19 cellular contexts compared by ENCODE assay signal in genomic region chr10:116637830-116638229, GRCh38. TPM values are rescaled to one million over a fixed set of nuclear protein-coding genes. Genes with fewer than 3 reads are reported as not detected.
"Had no signal": no experiment of that assay in that cellular context is flagged by ENCODE, and none has a peak within 500 bp of the region (broad histone marks: within the 10 kb centered on the region; RNA-seq: fewer than 3 reads in every experiment).

No MANE protein-coding gene starts in this region.

- H3K4me1 Mint-ChIP-seq: immature natural killer cell, nephron had no signal

- H3K27ac ChIP-seq: ascending aorta, gastrocnemius medialis, heart left ventricle, right atrium auricular region, tibial nerve, uterus, WERI-Rb-1 had no signal

- H3K27me3 ChIP-seq: ascending aorta, gastrocnemius medialis, right atrium auricular region, tibial nerve, uterus had no signal

- H3K27ac Mint-ChIP-seq: activated CD4-positive, alpha-beta memory T cell treated with anti-CD3 and anti-CD28 coated beads for 36 hours; activated T-helper 1 cell treated with anti-CD3 and anti-CD28 coated beads, Interleukin-12 subunit alpha, Interleukin-12 subunit beta, Interleukin-2, Interleukin-4 antibody, amounts not matched to agents 30 ng/mL and 10 ng/mL and 1 ng/mL, durations not matched to agents 14 hours and 24 hours and 36 hours; immature natural killer cell; nephron had no signal

- DNase-seq: activated CD4-positive, alpha-beta memory T cell treated with anti-CD3 and anti-CD28 coated beads for 36 hours; activated CD8-positive, alpha-beta memory T cell treated with anti-CD3 and anti-CD28 coated beads, Interleukin-2, amount 50 U/mL, for 4 hours; gastrocnemius medialis; heart left ventricle; immature natural killer cell; mesendoderm; small intestine; uterus; WERI-Rb-1 had no signal

- H3K9me3 ChIP-seq: ascending aorta, gastrocnemius medialis had no signal

- H3K9me3 Mint-ChIP-seq: activated T-helper 1 cell treated with anti-CD3 and anti-CD28 coated beads, Interleukin-12 subunit alpha, Interleukin-12 subunit beta, Interleukin-2, Interleukin-4 antibody, amounts not matched to agents 30 ng/mL and 10 ng/mL and 1 ng/mL, durations not matched to agents 14 hours and 24 hours and 36 hours had no signal

- H3K4me3 Mint-ChIP-seq: activated CD4-positive, alpha-beta memory T cell treated with anti-CD3 and anti-CD28 coated beads for 36 hours; activated T-helper 1 cell treated with anti-CD3 and anti-CD28 coated beads, Interleukin-12 subunit alpha, Interleukin-12 subunit beta, Interleukin-2, Interleukin-4 antibody, amounts not matched to agents 30 ng/mL and 10 ng/mL and 1 ng/mL, durations not matched to agents 14 hours and 24 hours and 36 hours; immature natural killer cell; nephron had no signal

- H3K36me3 ChIP-seq: ascending aorta, gastrocnemius medialis, heart left ventricle, right atrium auricular region, tibial nerve, uterus, WERI-Rb-1 had no signal

- H3K4me1 ChIP-seq: ascending aorta, gastrocnemius medialis, heart left ventricle, right atrium auricular region, tibial nerve, uterus had no signal

- ATAC-seq: gastrocnemius medialis, heart left ventricle had no signal

- H3K4me3 ChIP-seq: ascending aorta, gastrocnemius medialis, heart left ventricle, right atrium auricular region, tibial nerve, uterus had no signal

RNA-seq across cellular contexts. Expression of gene PNLIPRP2, which starts 17.1 kb away (rescaled TPM):
- total RNA-seq: activated CD4-positive, alpha-beta memory T cell treated with anti-CD3 and anti-CD28 coated beads for 36 hours; activated T-helper 1 cell treated with anti-CD3 and anti-CD28 coated beads, Interleukin-12 subunit alpha, Interleukin-12 subunit beta, Interleukin-2, Interleukin-4 antibody, amounts not matched to agents 30 ng/mL and 10 ng/mL and 1 ng/mL, durations not matched to agents 14 hours and 24 hours and 36 hours; ascending aorta; bronchial epithelial cell; dermis microvascular lymphatic vessel endothelial cell; epithelial cell of proximal tubule; gastrocnemius medialis; liver; right atrium auricular region; subcutaneous adipose tissue; uterus had no signal
- polyA plus RNA-seq: immature natural killer cell, liver had no signal

RNA-seq across cellular contexts. Expression of gene PNLIPRP1, which starts 47.1 kb away (rescaled TPM):
- total RNA-seq: activated CD4-positive, alpha-beta memory T cell treated with anti-CD3 and anti-CD28 coated beads for 36 hours; activated T-helper 1 cell treated with anti-CD3 and anti-CD28 coated beads, Interleukin-12 subunit alpha, Interleukin-12 subunit beta, Interleukin-2, Interleukin-4 antibody, amounts not matched to agents 30 ng/mL and 10 ng/mL and 1 ng/mL, durations not matched to agents 14 hours and 24 hours and 36 hours; ascending aorta; bronchial epithelial cell; dermis microvascular lymphatic vessel endothelial cell; epithelial cell of proximal tubule; gastrocnemius medialis; liver; right atrium auricular region; subcutaneous adipose tissue; uterus had no signal
- polyA plus RNA-seq: immature natural killer cell, liver had no signal
